In the genomic region with DNA sequence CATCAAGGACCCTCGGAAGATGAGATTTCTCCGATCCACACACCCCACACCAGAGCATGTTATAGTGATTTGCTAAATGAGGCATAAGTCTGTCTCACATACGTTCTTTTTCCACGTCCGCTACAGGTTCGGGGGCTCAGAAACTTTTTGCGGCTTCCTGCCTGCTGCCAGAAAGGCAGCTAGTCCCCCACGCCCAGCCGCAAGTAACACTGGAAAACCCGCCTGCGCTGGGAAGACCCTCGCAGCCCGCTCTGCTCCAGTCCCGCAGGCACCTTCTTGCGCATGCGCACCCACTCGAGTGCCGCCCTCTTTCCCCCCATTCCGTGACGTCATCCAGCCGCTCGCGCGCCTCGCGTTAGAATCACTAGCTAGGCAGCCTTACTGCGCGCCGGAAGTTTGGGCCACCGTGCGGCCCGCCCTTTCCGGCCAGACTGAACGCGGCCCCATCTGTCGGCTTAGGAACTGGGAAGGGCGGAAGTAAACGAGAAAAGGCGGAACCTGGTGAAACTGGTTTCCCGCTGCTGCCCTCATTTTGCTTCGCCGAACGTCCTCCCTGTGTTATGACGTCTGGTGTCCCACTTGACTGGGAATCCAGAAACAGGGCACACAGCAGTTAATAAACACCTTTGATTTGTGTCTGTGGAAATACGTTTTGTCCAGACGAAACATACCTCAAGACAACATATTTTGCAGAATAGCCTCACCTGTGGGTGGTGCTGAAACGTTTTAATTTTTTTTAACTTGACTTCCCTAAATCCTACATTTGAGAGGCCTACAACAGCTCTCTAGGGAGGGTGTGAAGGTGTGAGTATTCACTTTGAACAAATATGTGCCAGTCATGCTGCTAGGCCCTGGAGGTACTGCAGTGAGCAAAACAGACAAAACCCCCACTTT, we compare ENCODE assay signal across 8 cellular contexts. TPM values are rescaled to one million over a fixed set of nuclear protein-coding genes. Genes with fewer than 3 reads are reported as not detected.
DNase-seq lines count a peak whose midpoint lies in the region; ATAC-seq and TF ChIP-seq lines count a peak whose summit lies in the region.

A gene (minus strand): TSS at position 284 of the 894 bp plus-strand sequence. CDS start 925 bp downstream, outside the sequence.

- peak; percentile 98 for ATAC-seq in CD4-positive, alpha-beta T cell (ENCODE audit: poor library complexity)
- ATAC-seq in GM19452 (IDR thresholded peaks at IDR 0.05; ENCODE audit: unreplicated experiment): peak; percentile 100
- ATAC-seq in HG03575 (IDR thresholded peaks at IDR 0.05; ENCODE audit: extremely low read depth, insufficient number of reproducible peaks, low FRiP score, unreplicated experiment): peak; percentile 71

- H3K4me3 Mint-ChIP-seq in CD4-positive, alpha-beta T cell: peak within 1 kb of the TSS; percentile 93
- H3K4me3 Mint-ChIP-seq in activated CD4-positive, alpha-beta memory T cell treated with anti-CD3 and anti-CD28 coated beads for 36 hours: peak within 1 kb of the TSS; percentile 93

- DNase-seq in CD4-positive, alpha-beta T cell: peak; percentile 98 to 100 (median 99)
- peak; percentile 100 for DNase-seq in NCI-H82 (lab: John Stamatoyannopoulos, UW)
- DNase-seq in activated CD4-positive, alpha-beta memory T cell treated with anti-CD3 and anti-CD28 coated beads for 36 hours: peak; percentile 100
- DNase-seq in dorsolateral prefrontal cortex: peak; percentile 97 to 99 (median 99)
- peak; percentile 99 for DNase-seq in stimulated activated CD4-positive, alpha-beta T cell treated with anti-CD3 and anti-CD28 coated beads, Interleukin-4, amount 100 ng/mL, for 1 hour

- peaks cover 44% of the 10 kb centered on the region for H3K36me3 Mint-ChIP-seq in CD4-positive, alpha-beta T cell (ENCODE audit: low read depth)
- peaks cover 24% of the 10 kb centered on the region for H3K36me3 Mint-ChIP-seq in activated CD4-positive, alpha-beta memory T cell treated with anti-CD3 and anti-CD28 coated beads for 36 hours

- H3K4me3 ChIP-seq in dorsolateral prefrontal cortex: peak within 1 kb of the TSS; percentile 50 to 97 (median 81)
- peak within 1 kb of the TSS; percentile 48 to 69 (median 62) for H3K4me3 ChIP-seq in liver (ENCODE audit: low read depth in 1 of 3, low read length in 3 of 3)

- POLR2A ChIA-PET in CD4-positive, alpha-beta T cell (lab: Charles Lee): interaction anchor here (0.7 to 11.3 kb wide), 14 partner anchors 9 to 60 kb away, joined by 3 to 245 read pairs (median 6); a partner anchor contains a TSS
- POLR2A ChIA-PET in activated CD4-positive, alpha-beta memory T cell treated with anti-CD3 and anti-CD28 coated beads for 36 hours (lab: Charles Lee): interaction anchor here (0.7 to 5.3 kb wide), 6 partner anchors 11 to 112 kb away, joined by 3 to 35 read pairs (median 4); a partner anchor contains a TSS

- H3K9me3 ChIP-seq in CD4-positive, alpha-beta T cell (ENCODE audit: control insufficient read depth, low read length): no peaks in the 10 kb centered on the region
- no peaks in the 10 kb centered on the region for H3K9me3 ChIP-seq in liver (ENCODE audit: control insufficient read depth in 4 of 4, low read length in 3 of 4)

- H3K27ac ChIP-seq in CD4-positive, alpha-beta T cell (ENCODE audit: low read depth, low read length): peak within 1 kb of the TSS; percentile 74
- H3K27ac ChIP-seq in dorsolateral prefrontal cortex: peak within 1 kb of the TSS; percentile 48 to 95 (median 83)
- H3K27ac ChIP-seq in liver (ENCODE audit: low read depth in 1 of 2, low read length in 2 of 2): peak within 1 kb of the TSS; percentile 65 to 83

- peak within 1 kb of the TSS; percentile 14 to 93 for H3K9ac ChIP-seq in liver (ENCODE audit: low read depth in 1 of 2, low read length in 2 of 2)

- peaks cover 28% of the 10 kb centered on the region for H3K4me1 Mint-ChIP-seq in CD4-positive, alpha-beta T cell (ENCODE audit: low read depth)
- H3K4me1 Mint-ChIP-seq in activated CD4-positive, alpha-beta memory T cell treated with anti-CD3 and anti-CD28 coated beads for 36 hours (ENCODE audit: low read depth): peaks cover 39% of the 10 kb centered on the region

- H3K4me1 ChIP-seq in liver (ENCODE audit: control insufficient read depth in 4 of 4, insufficient read depth in 4 of 4, low read length in 3 of 4): peaks cover 10 to 54% (median 39%) of the 10 kb centered on the region in 4 donors

- intact Hi-C loops in CD4-positive, alpha-beta T cell (cut with DNase I, micrococcal nuclease): loop anchor here in 1 of 2 experiments (1.0 kb wide), 2 partner anchors 15 to 43 kb away; a partner anchor contains a TSS
- intact Hi-C loops in activated CD4-positive, alpha-beta memory T cell treated with anti-CD3 and anti-CD28 coated beads for 36 hours (cut with micrococcal nuclease): loop anchor here (1.0 to 5.0 kb wide), 7 partner anchors 16 to 1793 kb away; a partner anchor contains a TSS
- intact Hi-C loops in dorsolateral prefrontal cortex (cut with DNase I): loop anchor here in 1 of 2 donors (5.0 kb wide), 1 partner anchor 43 kb away; a partner anchor contains a TSS

- no peaks in the 10 kb centered on the region for H3K27me3 ChIP-seq in CD4-positive, alpha-beta T cell (ENCODE audit: control insufficient read depth, insufficient read depth, low read length)
- H3K27me3 ChIP-seq in dorsolateral prefrontal cortex (peaks cover 0 to 30% (median 0%) of the 10 kb centered on the region in 45 donors), liver (ENCODE audit: control insufficient read depth in 4 of 4, insufficient read depth in 4 of 4, low read length in 3 of 4) (no peaks in the 10 kb centered on the region)

- no peak for TF ChIP-seq CTCF in CD4-positive, alpha-beta T cell (IDR thresholded peaks at IDR 0.05)
- TF ChIP-seq CTCF in dorsolateral prefrontal cortex (IDR thresholded peaks at IDR 0.05 in 54 of 56, conservative IDR thresholded peaks at IDR 0.05 in 2 of 56; ENCODE audit: low read depth in 1 of 56, partially characterized antibody in 56 of 56): peak in 46 of 56 donors; percentile 9 to 67 (median 36)
- no peak for TF ChIP-seq CTCF in liver (IDR thresholded peaks at IDR 0.05; ENCODE audit: low read depth, low read length, missing input control)

- H3K27ac Mint-ChIP-seq in CD4-positive, alpha-beta T cell: peak within 1 kb of the TSS; percentile 97
- H3K27ac Mint-ChIP-seq in activated CD4-positive, alpha-beta memory T cell treated with anti-CD3 and anti-CD28 coated beads for 36 hours: peak within 1 kb of the TSS; percentile 93

- peaks cover 0 to 9% (median under 1%) of the 10 kb centered on the region in 4 donors for H3K36me3 ChIP-seq in liver (ENCODE audit: control insufficient read depth in 4 of 4, insufficient read depth in 3 of 4, low read depth in 1 of 4, low read length in 3 of 4)

- peaks cover 17% of the 10 kb centered on the region for H3K27me3 Mint-ChIP-seq in CD4-positive, alpha-beta T cell
- H3K27me3 Mint-ChIP-seq in activated CD4-positive, alpha-beta memory T cell treated with anti-CD3 and anti-CD28 coated beads for 36 hours: peaks cover 3% of the 10 kb centered on the region

- WGBS in liver: 4% methylated on average over 47 of the region's 47 CpGs

- H3K9me3 Mint-ChIP-seq in CD4-positive, alpha-beta T cell: no peaks in the 10 kb centered on the region
- no peaks in the 10 kb centered on the region for H3K9me3 Mint-ChIP-seq in activated CD4-positive, alpha-beta memory T cell treated with anti-CD3 and anti-CD28 coated beads for 36 hours

- CTCF ChIA-PET in CD4-positive, alpha-beta T cell (lab: Charles Lee): interaction anchor here (0.8 to 3.7 kb wide), 5 partner anchors 11 to 43 kb away, joined by 3 to 9 read pairs (median 5); a partner anchor contains a TSS
- CTCF ChIA-PET in activated CD4-positive, alpha-beta memory T cell treated with anti-CD3 and anti-CD28 coated beads for 36 hours (lab: Charles Lee): interaction anchor here (1.1 to 5.1 kb wide), 6 partner anchors 10 to 43 kb away, joined by 3 to 51 read pairs (median 8); a partner anchor contains a TSS

- TF ChIP-seq RAD21 in liver (IDR thresholded peaks at IDR 0.05): peak; percentile 35 to 56

TF ChIP-seq in liver, 16 proteins besides CTCF, POLR2A, EP300 and RAD21 (continues in another document):
- TF ChIP-seq, protein P1, sequence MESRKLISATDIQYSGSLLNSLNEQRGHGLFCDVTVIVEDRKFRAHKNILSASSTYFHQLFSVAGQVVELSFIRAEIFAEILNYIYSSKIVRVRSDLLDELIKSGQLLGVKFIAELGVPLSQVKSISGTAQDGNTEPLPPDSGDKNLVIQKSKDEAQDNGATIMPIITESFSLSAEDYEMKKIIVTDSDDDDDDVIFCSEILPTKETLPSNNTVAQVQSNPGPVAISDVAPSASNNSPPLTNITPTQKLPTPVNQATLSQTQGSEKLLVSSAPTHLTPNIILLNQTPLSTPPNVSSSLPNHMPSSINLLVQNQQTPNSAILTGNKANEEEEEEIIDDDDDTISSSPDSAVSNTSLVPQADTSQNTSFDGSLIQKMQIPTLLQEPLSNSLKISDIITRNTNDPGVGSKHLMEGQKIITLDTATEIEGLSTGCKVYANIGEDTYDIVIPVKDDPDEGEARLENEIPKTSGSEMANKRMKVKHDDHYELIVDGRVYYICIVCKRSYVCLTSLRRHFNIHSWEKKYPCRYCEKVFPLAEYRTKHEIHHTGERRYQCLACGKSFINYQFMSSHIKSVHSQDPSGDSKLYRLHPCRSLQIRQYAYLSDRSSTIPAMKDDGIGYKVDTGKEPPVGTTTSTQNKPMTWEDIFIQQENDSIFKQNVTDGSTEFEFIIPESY (IDR thresholded peaks at IDR 0.05): peak; percentile 98
- TF ChIP-seq HNF4A (conservative IDR thresholded peaks at IDR 0.05) (peak in 1 of 2 donors; percentile 32), FOXA1 (IDR thresholded peaks at IDR 0.05) (no peak), TAF1 (conservative IDR thresholded peaks at IDR 0.05) (no peak), HNF4G (IDR thresholded peaks at IDR 0.05) (no peak), JUND (IDR thresholded peaks at IDR 0.05) (peak in 1 of 2 donors; percentile 63), YY1 (IDR thresholded peaks at IDR 0.05) (peak; percentile 83), NR2F2 (IDR thresholded peaks at IDR 0.05) (no peak), EGR1 (IDR thresholded peaks at IDR 0.05; ENCODE audit: low read depth in 2 of 2) (peak; percentile 68 to 69), RXRA (IDR thresholded peaks at IDR 0.05) (peak; percentile 26 to 49), FOXA2 (IDR thresholded peaks at IDR 0.05) (no peak)
- TF ChIP-seq, protein P2, sequence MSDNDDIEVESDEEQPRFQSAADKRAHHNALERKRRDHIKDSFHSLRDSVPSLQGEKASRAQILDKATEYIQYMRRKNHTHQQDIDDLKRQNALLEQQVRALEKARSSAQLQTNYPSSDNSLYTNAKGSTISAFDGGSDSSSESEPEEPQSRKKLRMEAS (IDR thresholded peaks at IDR 0.05): peak; percentile 90
- TF ChIP-seq, protein P3, sequence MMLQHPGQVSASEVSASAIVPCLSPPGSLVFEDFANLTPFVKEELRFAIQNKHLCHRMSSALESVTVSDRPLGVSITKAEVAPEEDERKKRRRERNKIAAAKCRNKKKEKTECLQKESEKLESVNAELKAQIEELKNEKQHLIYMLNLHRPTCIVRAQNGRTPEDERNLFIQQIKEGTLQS (IDR thresholded peaks at IDR 0.05): peak; percentile 64

RNA-seq across cellular contexts. Expression of the gene that starts here (rescaled TPM):
- under 1 TPM; 0.63 to 0.67 TPM for total RNA-seq in CD4-positive, alpha-beta T cell
- total RNA-seq in activated CD4-positive, alpha-beta memory T cell treated with anti-CD3 and anti-CD28 coated beads for 36 hours: 1 to 10 TPM; 3.5 to 3.9 TPM
- total RNA-seq in dorsolateral prefrontal cortex: 1 to 10 TPM; 1.4 to 4.1 (median 2.8) TPM
- 1 to 10 TPM; 1.2 to 1.8 TPM for total RNA-seq in liver
- polyA plus RNA-seq in liver: under 1 TPM; 0.82 to 0.95 TPM

Comparison
In these comparisons a context has a peak if more than half of its experiments do, and no peak if none do; other contexts are left out.
1. Peak in every context shown above with its lines: DNase-seq, ATAC-seq, H3K4me3 ChIP-seq and H3K27ac ChIP-seq.
2. Peak in DNase-seq, ATAC-seq and H3K27ac ChIP-seq in CD4-positive, alpha-beta T cell; RNA of the gene not detected or under 1 TPM.
3. CTCF ChIP-seq: peak in dorsolateral prefrontal cortex (46 of 56); none in CD4-positive, alpha-beta T cell (single experiment) and liver (single experiment).